29 cellular contexts compared by ENCODE assay signal in genomic region chr3:87209115-87209514, GRCh38.
"Had no signal": no experiment of that assay in that cellular context is flagged by ENCODE, and none has a peak within 500 bp of the region (broad histone marks: within the 10 kb centered on the region; RNA-seq: fewer than 3 reads in every experiment).

No MANE protein-coding gene starts in this region.

- H3K4me1 ChIP-seq: adrenal gland, left lung, lower lobe of right lung, prostate gland, vagina had no signal

- FAIRE-seq: colon, pancreas had no signal

- H3K27ac ChIP-seq: adrenal gland, body of pancreas, esophagus squamous epithelium, left lung, lower lobe of right lung, pancreas, prostate gland, skin epidermis, vagina had no signal

- H3K36me3 ChIP-seq: adrenal gland, esophagus squamous epithelium, left lung, lower lobe of right lung, pancreas, prostate gland, vagina had no signal

- H3K9me3 ChIP-seq: body of pancreas, esophagus squamous epithelium, left lung, lower lobe of right lung, pancreas, prostate gland, vagina had no signal

- H3K27me3 ChIP-seq: adrenal gland, body of pancreas, pancreas, vagina had no signal

- DNase-seq: activated CD4-positive, alpha-beta memory T cell treated with anti-CD3 and anti-CD28 coated beads for 36 hours; activated CD4-positive, alpha-beta T cell treated with anti-CD3 and anti-CD28 coated beads, Interleukin-2, amount 10 ng/mL, durations not matched to agents 24 days and 14 days; activated CD4-positive, CD25-positive, alpha-beta regulatory T cell treated with anti-CD3 and anti-CD28 coated beads, Interleukin-2, amount 50 U/mL, for 72 hours; activated CD8-positive, alpha-beta memory T cell treated with anti-CD3 and anti-CD28 coated beads, Interleukin-2, amount 50 U/mL, for 4 hours; activated effector memory CD4-positive, alpha-beta T cell treated with anti-CD3 and anti-CD28 coated beads, Interleukin-2, amount 50 U/mL, for 16 hours; activated naive CD4-positive, alpha-beta T cell treated with anti-CD3 and anti-CD28 coated beads for 36 hours; activated naive CD8-positive, alpha-beta T cell treated with anti-CD3 and anti-CD28 coated beads for 36 hours; activated T-cell treated with anti-CD3 and anti-CD28 coated beads, Interleukin-2, amount 50 U/mL, for 1 hour; adrenal gland; aorta; body of pancreas; dermis blood vessel endothelial cell; effector CD4-positive, alpha-beta T cell; esophagus squamous epithelium; foreskin melanocyte; left lung; lower lobe of right lung; mesenchymal stem cell; naive thymus-derived CD8-positive, alpha-beta T cell; nucleus accumbens; pancreas; retina; stimulated activated CD4-positive, alpha-beta T cell treated with anti-CD3 and anti-CD28 coated beads, Interleukin-4, amount 100 ng/mL, for 24 hours had no signal

- H3K4me3 ChIP-seq: adrenal gland, body of pancreas, esophagus squamous epithelium, left lung, lower lobe of right lung, pancreas, prostate gland, skin epidermis, vagina had no signal

- ATAC-seq: body of pancreas; left lung; lower lobe of right lung; naive thymus-derived CD8-positive, alpha-beta T cell; pancreas; sciatic nerve; stimulated activated effector memory CD8-positive, alpha-beta T cell treated with anti-CD3 and anti-CD28 coated beads, Interleukin-12 subunit alpha, Interleukin-12 subunit beta, amount 100 ng/mL, for 72 hours had no signal
